Comparison of ENCODE assay signal across 16 cellular contexts in genomic region chr2:182860858-182861257, GRCh38. TPM values are rescaled to one million over a fixed set of nuclear protein-coding genes. Genes with fewer than 3 reads are reported as not detected.
A peak's percentile ranks its signal among the peaks of the same experiment; 100 is the strongest.
DNase-seq lines count a peak whose midpoint lies in the region; ATAC-seq and TF ChIP-seq lines count a peak whose summit lies in the region.
"Had no signal": no experiment of that assay in that cellular context is flagged by ENCODE, and none has a peak within 500 bp of the region (broad histone marks: within the 10 kb centered on the region; RNA-seq: fewer than 3 reads in every experiment).

No MANE protein-coding gene starts in this region.

- peaks cover 53% of the 10 kb centered on the region for H3K4me1 Mint-ChIP-seq in endodermal cell

- H3K4me3 ChIP-seq in ascending aorta = no peak overlapping the region
- peak overlapping the region; percentile 19 for H3K4me3 ChIP-seq in endodermal cell (ENCODE audit: low read length)
- H3K4me3 ChIP-seq in trophoblast cell (ENCODE audit: low read depth, low read length) = no peak overlapping the region
- no peak overlapping the region for H3K4me3 ChIP-seq in PC-3 (ENCODE audit: low read length)
- H3K4me3 ChIP-seq in stomach = no peak overlapping the region
- H3K4me3 ChIP-seq: HAP-1 had no signal

- H3K36me3 Mint-ChIP-seq in endodermal cell (ENCODE audit: low read depth) = peaks cover 22% of the 10 kb centered on the region
- H3K36me3 Mint-ChIP-seq: CD4-positive, alpha-beta memory T cell had no signal

- H3K27ac ChIP-seq in ascending aorta = peak overlapping the region; percentile 78 to 83
- no peak overlapping the region for H3K27ac ChIP-seq in endodermal cell (ENCODE audit: low read depth, low read length)
- H3K27ac ChIP-seq in trophoblast cell (ENCODE audit: low read depth, low read length) = no peak overlapping the region
- H3K27ac ChIP-seq in PC-3 (ENCODE audit: low read length) = no peak overlapping the region
- no peak overlapping the region for H3K27ac ChIP-seq in stomach

- H3K14ac ChIP-seq in trophoblast cell (ENCODE audit: low read length) = no peak overlapping the region

- peaks cover 0 to 13% of the 10 kb centered on the region in 2 donors for H3K4me1 ChIP-seq in ascending aorta
- peaks cover 12% of the 10 kb centered on the region for H3K4me1 ChIP-seq in endodermal cell (ENCODE audit: control insufficient read depth, insufficient read depth, low read length)
- H3K4me1 ChIP-seq in trophoblast cell (ENCODE audit: control insufficient read depth in 1 of 2, insufficient read depth in 2 of 2, low read length in 2 of 2) = no peaks in the 10 kb centered on the region
- H3K4me1 ChIP-seq in PC-3 (ENCODE audit: insufficient read depth, low read length) = no peaks in the 10 kb centered on the region
- H3K4me1 ChIP-seq in stomach = peaks cover 0 to 34% (median 7%) of the 10 kb centered on the region in 4 donors

- H4K91ac ChIP-seq in trophoblast cell (ENCODE audit: low read depth, low read length) = no peak overlapping the region

- no TSS peak for BruUV-seq in PC-3 (replicated peaks; lab: Mats Ljungman, UMichigan)

- H4K8ac ChIP-seq in trophoblast cell (ENCODE audit: low read depth, low read length) = no peak overlapping the region

- H2BK5ac ChIP-seq in trophoblast cell (ENCODE audit: low read depth, low read length, poor library complexity) = no peak overlapping the region

- peak overlapping the region; percentile 83 for H3K27ac Mint-ChIP-seq in endodermal cell
- H3K27ac Mint-ChIP-seq: CD4-positive, alpha-beta memory T cell; HFFc6 had no signal

- no peak overlapping the region for H3K23ac ChIP-seq in trophoblast cell (ENCODE audit: low read length)

- no peaks in the 10 kb centered on the region for H3K9me2 ChIP-seq in PC-3 (replicated peaks; ENCODE audit: low read length)

- no peak overlapping the region for H3K4ac ChIP-seq in trophoblast cell (ENCODE audit: low read depth, low read length)

- no peak for TF ChIP-seq EP300 in stomach (IDR thresholded peaks at IDR 0.05)

- TF ChIP-seq POLR2A in stomach (IDR thresholded peaks at IDR 0.05) = no peak

- H3K4me3 Mint-ChIP-seq in endodermal cell = no peak overlapping the region
- H3K4me3 Mint-ChIP-seq: CD4-positive, alpha-beta memory T cell; HFFc6 had no signal

- H3K27me3 ChIP-seq in ascending aorta (no peaks in the 10 kb centered on the region), endodermal cell (ENCODE audit: control insufficient read depth, insufficient read depth, low read length, poor library complexity, severe bottlenecking) (no peaks in the 10 kb centered on the region), trophoblast cell (ENCODE audit: insufficient read depth, low read length) (peaks cover 5% of the 10 kb centered on the region), PC-3 (ENCODE audit: low read length) (0 out of 2 replicates have a peak, but pooled peaks cover 9% of the 10 kb centered on the region), stomach (peaks cover 0 to under 1% (median 0%) of the 10 kb centered on the region in 3 donors)

- no peak overlapping the region for H3K4me2 ChIP-seq in trophoblast cell (ENCODE audit: low read length)
- no peak overlapping the region for H3K4me2 ChIP-seq in PC-3 (ENCODE audit: low read length)

- H3K27me3 Mint-ChIP-seq in endodermal cell (ENCODE audit: insufficient read depth) = peaks cover 20% of the 10 kb centered on the region

- H3K9me3 ChIP-seq in ascending aorta = peaks cover 0 to under 1% of the 10 kb centered on the region in 2 donors
- peaks cover 16% of the 10 kb centered on the region for H3K9me3 ChIP-seq in endodermal cell (ENCODE audit: control insufficient read depth, low read length)
- H3K9me3 ChIP-seq in trophoblast cell (ENCODE audit: insufficient read depth, low read depth, low read length) = no peaks in the 10 kb centered on the region
- no peaks in the 10 kb centered on the region for H3K9me3 ChIP-seq in PC-3 (ENCODE audit: low read length)
- H3K9me3 ChIP-seq in stomach = no peaks in the 10 kb centered on the region
- H3K9me3 ChIP-seq: HAP-1 had no signal

- TF ChIP-seq CTCF in ascending aorta (IDR thresholded peaks at IDR 0.05) (no peak), endodermal cell (conservative IDR thresholded peaks at IDR 0.05) (no peak), PC-3 (conservative IDR thresholded peaks at IDR 0.05; ENCODE audit: low read depth, low read length) (no peak), stomach (IDR thresholded peaks at IDR 0.05) (no peak)

- no peak overlapping the region for H2BK12ac ChIP-seq in trophoblast cell (ENCODE audit: low read length)

- H3K9ac ChIP-seq in endodermal cell (ENCODE audit: extremely low read depth, low read length, poor library complexity, severe bottlenecking) = peak overlapping the region; percentile 45
- H3K9ac ChIP-seq in trophoblast cell (ENCODE audit: low read length) = no peak overlapping the region
- no peak overlapping the region for H3K9ac ChIP-seq in PC-3 (ENCODE audit: low read length)

- no peak overlapping the region for H3K18ac ChIP-seq in trophoblast cell (ENCODE audit: low read length)

- H3K9me3 Mint-ChIP-seq in endodermal cell = peaks cover 6% of the 10 kb centered on the region
- H3K9me3 Mint-ChIP-seq: HFFc6 had no signal

- CTCF ChIA-PET in PC-3 (lab: Charles Lee) = no interaction called here

- ATAC-seq in PC-3 = no peak
- ATAC-seq in GM21528 (IDR thresholded peaks at IDR 0.05; ENCODE audit: low FRiP score, unreplicated experiment) = no peak

- H3K36me3 ChIP-seq in ascending aorta = peaks cover 0 to 5% of the 10 kb centered on the region in 2 donors
- H3K36me3 ChIP-seq in endodermal cell (ENCODE audit: control insufficient read depth, insufficient read depth, low read length) = peaks cover 21% of the 10 kb centered on the region
- H3K36me3 ChIP-seq in trophoblast cell (ENCODE audit: control insufficient read depth in 1 of 2, insufficient read depth in 2 of 2, low read length in 2 of 2) = no peaks in the 10 kb centered on the region
- no peaks in the 10 kb centered on the region for H3K36me3 ChIP-seq in PC-3 (ENCODE audit: low read depth, low read length)
- no peaks in the 10 kb centered on the region for H3K36me3 ChIP-seq in stomach
- H3K36me3 ChIP-seq: HAP-1 had no signal

- H3F3A ChIP-seq in PC-3 (ENCODE audit: low read length, unreplicated experiment) = no peaks in the 10 kb centered on the region

- H2AK5ac ChIP-seq in trophoblast cell (ENCODE audit: low read length) = no peak overlapping the region

- H4K20me1 ChIP-seq in PC-3 (ENCODE audit: low read length) = no peaks in the 10 kb centered on the region

- POLR2A ChIA-PET in PC-3 (lab: Charles Lee; ENCODE audit: unreplicated experiment) = no interaction called here

- no peaks in the 10 kb centered on the region for H3K79me1 ChIP-seq in trophoblast cell (ENCODE audit: low read length)

- H2BK120ac ChIP-seq in trophoblast cell (ENCODE audit: insufficient read depth, low read length, poor library complexity) = no peak overlapping the region

- no peak overlapping the region for H4K12ac ChIP-seq in trophoblast cell (ENCODE audit: low read depth, low read length)

- intact Hi-C loops in ascending aorta (cut with DNase I) = loop anchor here (5.0 kb wide), 1 partner anchor 69 kb away; no protein-coding TSS in a partner anchor
- intact Hi-C loops in PC-3 (cut with micrococcal nuclease) = no loop called here
- intact Hi-C loops in stomach (cut with DNase I; ENCODE audit: low total_unique reads) = no loop called here

- 72 to 90% methylated on average over 2 of the region's 2 CpGs for WGBS in endodermal cell (ENCODE audit: insufficient coverage in 1 of 2, insufficient read length in 1 of 2), 2 experiments
- WGBS in trophoblast cell (ENCODE audit: extremely low coverage, insufficient coverage, insufficient read length) = no CpG with 5 or more reads among the region's 2 CpGs
- 85 to 95% (median 93%) methylated on average over 2 of the region's 2 CpGs for WGBS in stomach, 5 donors

- DNase-seq in ascending aorta (ENCODE audit: low spot score in 2 of 2) = no peak
- DNase-seq in endodermal cell = no peak
- peak; percentile 71 to 89 for DNase-seq in trophoblast cell
- DNase-seq in PC-3 = no peak
- no peak for DNase-seq in stomach
- DNase-seq: C1 segment of cervical spinal cord; Calu3; CD4-positive, alpha-beta memory T cell; COR-L47; DMS79 treated with DMSO at 0.1 percent for 48 hours; GF-D8; GOT3; HFFc6 had no signal

- H2AFZ ChIP-seq in trophoblast cell (ENCODE audit: insufficient read depth, low read length, poor library complexity) (no peak overlapping the region), PC-3 (ENCODE audit: low read length) (no peak overlapping the region)

- H3K79me2 ChIP-seq in trophoblast cell (ENCODE audit: control insufficient read depth, insufficient read depth, low read length, poor library complexity) (no peaks in the 10 kb centered on the region), PC-3 (ENCODE audit: low read length) (no peaks in the 10 kb centered on the region)

RNA-seq across cellular contexts. Expression of gene FRZB, which starts 5.6 kb away (rescaled TPM):
- total RNA-seq in ascending aorta = 42.5 TPM
- 100 to 1,000 TPM in 1 of 2 donors, 10 to 100 TPM in 1; 54.8 to 107 TPM for total RNA-seq in endodermal cell
- polyA plus RNA-seq in endodermal cell (2013, experiment 1 of 2) = 38.5 TPM
- 42.6 TPM for polyA plus RNA-seq in endodermal cell (2013, experiment 2 of 2)
- polyA plus RNA-seq in trophoblast cell (2013) = 0.25 and 0.36 TPM in 2 replicates
- total RNA-seq in PC-3 (2014; rRNA removed) = 0.11 and 0.46 TPM in 2 replicates
- 10 to 100 TPM in 3 of 5 donors, 1 to 10 TPM in 2; 5.8 to 85.3 (median 13.6) TPM for total RNA-seq in stomach
- polyA plus RNA-seq in stomach = 1 to 10 TPM in 1 of 3 donors, under 1 TPM in 2; 0.76 to 5.0 (median 0.87) TPM
- total RNA-seq: CD4-positive, alpha-beta memory T cell; Daoy had no signal

Comparison
In these comparisons a context has a peak if more than half of its experiments do, and no peak if none do; other contexts are left out.
1. DNase-seq: peak in trophoblast cell (2 of 2); none in ascending aorta (0 of 2), endodermal cell (single experiment), PC-3 (single experiment) and stomach (single experiment).
2. H3K27ac ChIP-seq: peak in ascending aorta (2 of 2); none in endodermal cell (single experiment), trophoblast cell (single experiment), PC-3 (single experiment) and stomach (0 of 5).